In genomic region chr4:147837435-147837834, GRCh38 we compare ENCODE assay signal across 9 cellular contexts.
DNase-seq lines count a peak whose midpoint lies in the region; ATAC-seq and TF ChIP-seq lines count a peak whose summit lies in the region.
"Had no signal": no experiment of that assay in that cellular context is flagged by ENCODE, and none has a peak within 500 bp of the region (broad histone marks: within the 10 kb centered on the region; RNA-seq: fewer than 3 reads in every experiment).

No MANE protein-coding gene starts in this region.

- BruUV-seq in OCI-LY7 (replicated peaks; lab: Mats Ljungman, UMichigan) = no TSS peak

- ATAC-seq in HG03442 (IDR thresholded peaks at IDR 0.05; ENCODE audit: unreplicated experiment) (no peak), GM19467 (IDR thresholded peaks at IDR 0.05; ENCODE audit: unreplicated experiment) (no peak)

- H3K9me3 ChIP-seq in OCI-LY7 (ENCODE audit: low read length) (no peaks in the 10 kb centered on the region), esophagus muscularis mucosa (no peaks in the 10 kb centered on the region), sigmoid colon (no peaks in the 10 kb centered on the region)

- H3K36me3 ChIP-seq in OCI-LY7 (ENCODE audit: insufficient read depth, low read length) (no peaks in the 10 kb centered on the region), esophagus muscularis mucosa (peaks cover 0 to 7% (median 0%) of the 10 kb centered on the region in 4 donors), sigmoid colon (no peaks in the 10 kb centered on the region)

- POLR2A ChIA-PET in OCI-LY7 (lab: Charles Lee) = interaction anchor here (1.0 kb wide), 1 partner anchor 11 kb away, joined by 3 read pairs; no protein-coding TSS in a partner anchor

- H4K20me1 ChIP-seq in OCI-LY7 (ENCODE audit: insufficient read depth, low read length) = no peaks in the 10 kb centered on the region

- H2AFZ ChIP-seq in OCI-LY7 (ENCODE audit: low read length) = no peak overlapping the region

- H3K27ac ChIP-seq in OCI-LY7 (ENCODE audit: low read depth, low read length, poor library complexity, severe bottlenecking) (no peak overlapping the region), esophagus muscularis mucosa (replicated peaks in 1 of 4) (peak overlapping the region; percentile 87 to 93 (median 88)), sigmoid colon (peak overlapping the region; percentile 80 to 96 (median 91))

- peak; percentile 1 for DNase-seq in OCI-LY7 (ENCODE audit: low spot score)
- no peak for DNase-seq in esophagus muscularis mucosa (ENCODE audit: extremely low spot score)
- DNase-seq in sigmoid colon = no peak
- no peak for DNase-seq in stimulated activated CD4-positive, alpha-beta T cell treated with anti-CD3 and anti-CD28 coated beads, Interleukin-4, amount 100 ng/mL, for 24 hours
- DNase-seq in NCI-H187 treated with DMSO at 0.1 percent for 48 hours (lab: John Stamatoyannopoulos, UW) = no peak
- DNase-seq: NCI-H446 treated with DMSO at 0.1 percent for 48 hours had no signal

- H3K4me2 ChIP-seq in OCI-LY7 (ENCODE audit: low read length) = no peak overlapping the region

- H3K27me3 ChIP-seq in esophagus muscularis mucosa = no peaks in the 10 kb centered on the region
- H3K27me3 ChIP-seq in sigmoid colon = no peaks in the 10 kb centered on the region

- intact Hi-C loops in OCI-LY7 (cut with micrococcal nuclease; ENCODE audit: unreplicated experiment) = no loop called here
- intact Hi-C loops in esophagus muscularis mucosa (cut with DNase I) = no loop called here
- intact Hi-C loops in sigmoid colon (cut with DNase I) = no loop called here

- CTCF ChIA-PET in OCI-LY7 (lab: Charles Lee; ENCODE audit: unreplicated experiment) = no interaction called here

- H3K4me1 ChIP-seq in OCI-LY7 (ENCODE audit: insufficient read depth, low read length, poor library complexity, severe bottlenecking) = no peaks in the 10 kb centered on the region
- H3K4me1 ChIP-seq in esophagus muscularis mucosa = peaks cover 49 to 98% (median 84%) of the 10 kb centered on the region in 4 donors
- peaks cover 0 to 74% (median 56%) of the 10 kb centered on the region in 4 donors for H3K4me1 ChIP-seq in sigmoid colon

- H3K4me3 ChIP-seq in OCI-LY7 (ENCODE audit: low read depth, low read length, poor library complexity, severe bottlenecking) = no peak overlapping the region
- H3K4me3 ChIP-seq in esophagus muscularis mucosa = no peak overlapping the region
- H3K4me3 ChIP-seq in sigmoid colon = no peak overlapping the region

- 62% methylated on average over 1 of the region's 1 CpG for WGBS in esophagus muscularis mucosa
- WGBS in sigmoid colon, 2 donors = 66 to 88% methylated on average over 1 of the region's 1 CpG

- TF ChIP-seq POLR2A in esophagus muscularis mucosa (IDR thresholded peaks at IDR 0.05; ENCODE audit: low read depth) (no peak), sigmoid colon (IDR thresholded peaks at IDR 0.05) (no peak)

- TF ChIP-seq EP300 in esophagus muscularis mucosa (IDR thresholded peaks at IDR 0.05) (no peak), sigmoid colon (IDR thresholded peaks at IDR 0.05) (no peak)

- H3K9me2 ChIP-seq in OCI-LY7 (ENCODE audit: insufficient read depth, low read length) = no peaks in the 10 kb centered on the region

- H3K79me2 ChIP-seq in OCI-LY7 (ENCODE audit: insufficient read depth, low read depth, low read length) = no peaks in the 10 kb centered on the region

- peak; percentile 55 for TF ChIP-seq CTCF in GM12872 (IDR thresholded peaks at IDR 0.05; ENCODE audit: insufficient read depth, low read depth, low read length)
- no peak for TF ChIP-seq CTCF in OCI-LY7 (conservative IDR thresholded peaks at IDR 0.05; ENCODE audit: low read length)
- peak; percentile 25 to 55 (median 30) for TF ChIP-seq CTCF in esophagus muscularis mucosa (IDR thresholded peaks at IDR 0.05)
- peak in 2 of 4 experiments; percentile 21 to 24 for TF ChIP-seq CTCF in sigmoid colon (IDR thresholded peaks at IDR 0.05)
